In genomic region chr17:27339836-27340550, GRCh38 we compare ENCODE assay signal across 1 cellular context.
TF ChIP-seq lines count a peak whose summit lies in the region.

No MANE protein-coding gene starts in this region.

TF ChIP-seq in K562, 482 proteins besides CTCF, POLR2A, EP300 and RAD21 (continued from another document):
- TF ChIP-seq PRDM10 (IDR thresholded peaks at IDR 0.05; ENCODE audit: partially characterized antibody): peak; percentile 27
- 0 out of 2 replicates have a peak, but pooled peaks have one; percentile 26 for TF ChIP-seq CREB1 (IDR thresholded peaks at IDR 0.05)
- no peak for TF ChIP-seq CREB1 (CRISPR knock-in tag; IDR thresholded peaks at IDR 0.05)
- TF ChIP-seq FUS (optimal IDR thresholded peaks at IDR 0.05; ENCODE audit: low read depth, low read length): no peak
- no peak for TF ChIP-seq ATF4 (CRISPR knock-in tag; IDR thresholded peaks at IDR 0.05)
- peak; percentile 92 for TF ChIP-seq FOSL1 (tag; conservative IDR thresholded peaks at IDR 0.05)
- peak; percentile 96 for TF ChIP-seq NFE2 (IDR thresholded peaks at IDR 0.05; ENCODE audit: low read depth)
- TF ChIP-seq MECOM (CRISPR knock-in tag; IDR thresholded peaks at IDR 0.05): no peak
- no peak for TF ChIP-seq TBP (optimal IDR thresholded peaks at IDR 0.05; ENCODE audit: low read depth, low read length)
- TF ChIP-seq POLR2H (tag; IDR thresholded peaks at IDR 0.05; ENCODE audit: low read depth): peak; percentile 25
- peak; percentile 48 for TF ChIP-seq NCOA1 (IDR thresholded peaks at IDR 0.05; ENCODE audit: low read depth)
- TF ChIP-seq ZKSCAN1 (IDR thresholded peaks at IDR 0.05; ENCODE audit: low read depth, low read length): no peak
- TF ChIP-seq ATF7 (IDR thresholded peaks at IDR 0.05): peak; percentile 82; the same call in 1 of the 2 replicates
- 0 out of 2 replicates have a peak, but pooled peaks have one; percentile 8 for TF ChIP-seq MGA (IDR thresholded peaks at IDR 0.05)
- TF ChIP-seq ZNF23 (CRISPR knock-in tag; IDR thresholded peaks at IDR 0.05): no peak
- TF ChIP-seq ZNF76 (CRISPR knock-in tag; IDR thresholded peaks at IDR 0.05; ENCODE audit: borderline replicate concordance): no peak
- TF ChIP-seq MCM2 (IDR thresholded peaks at IDR 0.05; ENCODE audit: low read depth): no peak
- TF ChIP-seq ZNF282 (CRISPR knock-in tag; IDR thresholded peaks at IDR 0.05): no peak
- no peak for TF ChIP-seq NFXL1 (CRISPR knock-in tag; IDR thresholded peaks at IDR 0.05)
- peak; percentile 90 for TF ChIP-seq DPF2 (IDR thresholded peaks at IDR 0.05)
- TF ChIP-seq MYBL2 (IDR thresholded peaks at IDR 0.05; ENCODE audit: low read depth): no peak
- TF ChIP-seq MYBL2 (CRISPR knock-in tag; IDR thresholded peaks at IDR 0.05; ENCODE audit: borderline replicate concordance): no peak
- TF ChIP-seq ZNF263 (CRISPR knock-in tag; IDR thresholded peaks at IDR 0.05; ENCODE audit: borderline replicate concordance): no peak
- TF ChIP-seq ARNT (IDR thresholded peaks at IDR 0.05): peak in 1 of 2 experiments; percentile 81; a peak in 1 of 4 replicates
- peak; percentile 66 for TF ChIP-seq NFIC (IDR thresholded peaks at IDR 0.05)
- TF ChIP-seq SMARCA4 (IDR thresholded peaks at IDR 0.05): peak; percentile 72
- TF ChIP-seq NFYB (IDR thresholded peaks at IDR 0.05; ENCODE audit: extremely low read depth, insufficient read length): peak; percentile 46
- no peak for TF ChIP-seq U2AF1 (optimal IDR thresholded peaks at IDR 0.05; ENCODE audit: low read depth, low read length)
- no peak for TF ChIP-seq HNRNPL (IDR thresholded peaks at IDR 0.05; ENCODE audit: low read depth, low read length)
- peak; percentile 71; the same call in 1 of the 2 replicates for TF ChIP-seq ARID3A (IDR thresholded peaks at IDR 0.05; ENCODE audit: borderline replicate concordance, low read depth, low read length)
- TF ChIP-seq GTF2F1 (IDR thresholded peaks at IDR 0.05; ENCODE audit: low read depth, low read length): no peak
- TF ChIP-seq TFAP4 (CRISPR knock-in tag; IDR thresholded peaks at IDR 0.05; ENCODE audit: borderline replicate concordance): no peak
- TF ChIP-seq NBN (IDR thresholded peaks at IDR 0.05; ENCODE audit: low read depth): peak; percentile 93
- no peak for TF ChIP-seq IRF9 (tag; IDR thresholded peaks at IDR 0.05)
- peak; percentile 89 for TF ChIP-seq ATF3 (IDR thresholded peaks at IDR 0.05)
- TF ChIP-seq ATF3 (CRISPR knock-in tag; conservative IDR thresholded peaks at IDR 0.05): no peak
- 0 out of 2 replicates have a peak, but pooled peaks have one; percentile 28 for TF ChIP-seq ERF (CRISPR knock-in tag; IDR thresholded peaks at IDR 0.05)
- no peak for TF ChIP-seq IFI16 (CRISPR knock-in tag; IDR thresholded peaks at IDR 0.05)
- 0 out of 4 replicates have a peak, but pooled peaks of 1 of the 2 experiments have one; percentile 21 for TF ChIP-seq RCOR1 (IDR thresholded peaks at IDR 0.05; ENCODE audit: borderline replicate concordance in 1 of 2, low read depth in 2 of 2, low read length in 2 of 2)
TF ChIP-seq in K562: peak in this region for 104.
